ENCODE assay signal across 8 cellular contexts in the genomic region with DNA sequence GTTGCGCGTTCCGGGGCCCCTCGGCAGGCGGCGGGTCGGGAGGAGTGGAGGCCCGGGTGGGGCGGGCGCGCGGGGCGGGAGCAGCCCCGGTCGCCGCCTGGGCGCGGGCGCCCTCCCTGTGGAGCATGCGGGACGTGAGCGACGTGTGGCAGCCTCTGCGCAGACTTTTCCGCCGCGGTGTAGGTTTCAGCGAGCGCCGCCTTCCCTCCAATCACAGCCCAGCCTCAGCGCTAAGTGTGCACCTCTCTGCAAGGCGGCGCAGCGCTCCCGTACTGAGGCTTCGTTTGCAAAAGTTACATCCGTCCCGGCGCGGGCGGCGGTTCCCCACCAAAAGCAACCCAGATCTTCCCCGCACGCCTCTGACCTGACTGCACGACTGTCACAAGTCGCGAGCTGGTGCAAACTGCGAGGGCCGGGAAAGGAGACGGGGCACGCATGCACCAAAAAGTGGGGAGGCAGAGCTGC. TPM values are rescaled to one million over a fixed set of nuclear protein-coding genes. Genes with fewer than 3 reads are reported as not detected.
DNase-seq lines count a peak whose midpoint lies in the region; ATAC-seq and TF ChIP-seq lines count a peak whose summit lies in the region.

No MANE protein-coding gene starts in this region.

- peaks cover 27% of the 10 kb centered on the region for H3K4me1 Mint-ChIP-seq in activated T-helper 2 cell treated with anti-CD3 and anti-CD28 coated beads, Interferon-gamma antibody, Interleukin-2, Interleukin-4, amounts not matched to agents 10 μg/mL and 5 μg/mL and 100 μg/mL, durations not matched to agents 14 hours and 24 hours and 36 hours (ENCODE audit: low read depth)

- H3K79me2 ChIP-seq in OCI-LY1 (ENCODE audit: insufficient read depth, low read length), result peaks cover 24% of the 10 kb centered on the region

- peak overlapping the region; percentile 84 for H3K27ac Mint-ChIP-seq in activated T-helper 2 cell treated with anti-CD3 and anti-CD28 coated beads, Interferon-gamma antibody, Interleukin-2, Interleukin-4, amounts not matched to agents 10 μg/mL and 5 μg/mL and 100 μg/mL, durations not matched to agents 14 hours and 24 hours and 36 hours

- H3K4me3 ChIP-seq in OCI-LY1 (ENCODE audit: low read depth, low read length, poor library complexity, severe bottlenecking), result peak overlapping the region; percentile 93
- peak overlapping the region; percentile 95 to 100 for H3K4me3 ChIP-seq in neutrophil (ENCODE audit: low read depth in 1 of 2, low read length in 1 of 2)

- H3K36me3 ChIP-seq in OCI-LY1 (ENCODE audit: insufficient read depth, low read length) (peaks cover 17% of the 10 kb centered on the region), neutrophil (no peaks in the 10 kb centered on the region)

- peaks cover 50% of the 10 kb centered on the region for H3K4me1 ChIP-seq in OCI-LY1 (ENCODE audit: insufficient read depth, low read length, severe bottlenecking)
- H3K4me1 ChIP-seq in foreskin keratinocyte, result peaks cover 12% of the 10 kb centered on the region
- H3K4me1 ChIP-seq in neutrophil (ENCODE audit: control insufficient read depth in 1 of 2, insufficient read depth in 1 of 2, low read depth in 1 of 2, low read length in 1 of 2), result peaks cover 70 to 83% of the 10 kb centered on the region in 2 experiments

- no peak overlapping the region for H2AFZ ChIP-seq in OCI-LY1 (ENCODE audit: low read length)

- peak; percentile 45 for ATAC-seq in HG03045 (IDR thresholded peaks at IDR 0.05; ENCODE audit: unreplicated experiment)
- peak; percentile 21 for ATAC-seq in foreskin keratinocyte

- intact Hi-C loops in activated T-helper 2 cell treated with anti-CD3 and anti-CD28 coated beads, Interferon-gamma antibody, Interleukin-2, Interleukin-4, amounts not matched to agents 10 μg/mL and 5 μg/mL and 100 μg/mL, durations not matched to agents 14 hours and 24 hours and 36 hours (cut with micrococcal nuclease), result loop anchor here (2.0 to 10.0 kb wide), 3 partner anchors 29 to 466 kb away; no protein-coding TSS in a partner anchor

- peak overlapping the region; percentile 86 for H3K4me3 Mint-ChIP-seq in activated T-helper 2 cell treated with anti-CD3 and anti-CD28 coated beads, Interferon-gamma antibody, Interleukin-2, Interleukin-4, amounts not matched to agents 10 μg/mL and 5 μg/mL and 100 μg/mL, durations not matched to agents 14 hours and 24 hours and 36 hours (ENCODE audit: low read depth)

- no peaks in the 10 kb centered on the region for H4K20me1 ChIP-seq in OCI-LY1 (ENCODE audit: insufficient read depth, low read length)

- H3K9ac ChIP-seq in OCI-LY1 (ENCODE audit: low read length), result peak overlapping the region; percentile 65; the same call in 1 of the 2 replicates

- H3F3A ChIP-seq in OCI-LY1 (ENCODE audit: insufficient read depth, low read length), result no peaks in the 10 kb centered on the region

- TF ChIP-seq CTCF in OCI-LY1 (IDR thresholded peaks at IDR 0.05; ENCODE audit: low read length) (no peak), foreskin keratinocyte (conservative IDR thresholded peaks at IDR 0.05) (peak; percentile 20), neutrophil (IDR thresholded peaks at IDR 0.05) (peak; percentile 23)

- H3K27me3 Mint-ChIP-seq in activated T-helper 2 cell treated with anti-CD3 and anti-CD28 coated beads, Interferon-gamma antibody, Interleukin-2, Interleukin-4, amounts not matched to agents 10 μg/mL and 5 μg/mL and 100 μg/mL, durations not matched to agents 14 hours and 24 hours and 36 hours (ENCODE audit: low read depth), result no peaks in the 10 kb centered on the region

- H3K27ac ChIP-seq in OCI-LY1 (ENCODE audit: low read depth, low read length, poor library complexity, severe bottlenecking) (peak overlapping the region; percentile 61), foreskin keratinocyte (no peak overlapping the region), neutrophil (peak overlapping the region; percentile 95)

- no peaks in the 10 kb centered on the region for H3K9me3 ChIP-seq in OCI-LY1 (ENCODE audit: low read length)
- no peaks in the 10 kb centered on the region for H3K9me3 ChIP-seq in neutrophil

- H3K36me3 Mint-ChIP-seq in activated T-helper 2 cell treated with anti-CD3 and anti-CD28 coated beads, Interferon-gamma antibody, Interleukin-2, Interleukin-4, amounts not matched to agents 10 μg/mL and 5 μg/mL and 100 μg/mL, durations not matched to agents 14 hours and 24 hours and 36 hours (ENCODE audit: low read depth), result peaks cover 22% of the 10 kb centered on the region

- H3K9me3 Mint-ChIP-seq in activated T-helper 2 cell treated with anti-CD3 and anti-CD28 coated beads, Interferon-gamma antibody, Interleukin-2, Interleukin-4, amounts not matched to agents 10 μg/mL and 5 μg/mL and 100 μg/mL, durations not matched to agents 14 hours and 24 hours and 36 hours, result no peaks in the 10 kb centered on the region

- H3K4me2 ChIP-seq in OCI-LY1 (ENCODE audit: low read length), result peak overlapping the region; percentile 74

- H3K27me3 ChIP-seq in OCI-LY1 (ENCODE audit: insufficient read depth, low read length) (no peaks in the 10 kb centered on the region), foreskin keratinocyte (peaks cover 22% of the 10 kb centered on the region), neutrophil (no peaks in the 10 kb centered on the region)

- no peaks in the 10 kb centered on the region for H3K9me2 ChIP-seq in OCI-LY1 (ENCODE audit: low read depth, low read length)

- peak; percentile 20 for DNase-seq in NCI-H2196 (lab: John Stamatoyannopoulos, UW; ENCODE audit: unreplicated experiment)
- DNase-seq in NCI-H2196 treated with DMSO at 0.1 percent for 48 hours (lab: John Stamatoyannopoulos, UW; ENCODE audit: unreplicated experiment), result no peak
- peak; percentile 83 for DNase-seq in activated T-helper 2 cell treated with anti-CD3 and anti-CD28 coated beads, Interferon-gamma antibody, Interleukin-2, Interleukin-4, amounts not matched to agents 10 μg/mL and 5 μg/mL and 100 μg/mL, durations not matched to agents 14 hours and 24 hours and 36 hours (ENCODE audit: low spot score)
- peak in 1 of 2 donors; percentile 32 for DNase-seq in foreskin keratinocyte
- DNase-seq in superior temporal gyrus (ENCODE audit: extremely low spot score), result peak; percentile 60

RNA-seq across cellular contexts. Expression of gene PFKFB3, which starts 1.2 kb away (rescaled TPM):
- 124 and 126 TPM in 2 replicates for total RNA-seq in activated T-helper 2 cell treated with anti-CD3 and anti-CD28 coated beads, Interferon-gamma antibody, Interleukin-2, Interleukin-4, amounts not matched to agents 10 μg/mL and 5 μg/mL and 100 μg/mL, durations not matched to agents 14 hours and 24 hours and 36 hours
- total RNA-seq in foreskin keratinocyte, result 18.6 and 18.8 TPM in 2 replicates
- polyA plus RNA-seq in foreskin keratinocyte, result 8.4 and 9.1 TPM in 2 replicates
